ENCODE assay signal across 1 cellular context in the genomic region with DNA sequence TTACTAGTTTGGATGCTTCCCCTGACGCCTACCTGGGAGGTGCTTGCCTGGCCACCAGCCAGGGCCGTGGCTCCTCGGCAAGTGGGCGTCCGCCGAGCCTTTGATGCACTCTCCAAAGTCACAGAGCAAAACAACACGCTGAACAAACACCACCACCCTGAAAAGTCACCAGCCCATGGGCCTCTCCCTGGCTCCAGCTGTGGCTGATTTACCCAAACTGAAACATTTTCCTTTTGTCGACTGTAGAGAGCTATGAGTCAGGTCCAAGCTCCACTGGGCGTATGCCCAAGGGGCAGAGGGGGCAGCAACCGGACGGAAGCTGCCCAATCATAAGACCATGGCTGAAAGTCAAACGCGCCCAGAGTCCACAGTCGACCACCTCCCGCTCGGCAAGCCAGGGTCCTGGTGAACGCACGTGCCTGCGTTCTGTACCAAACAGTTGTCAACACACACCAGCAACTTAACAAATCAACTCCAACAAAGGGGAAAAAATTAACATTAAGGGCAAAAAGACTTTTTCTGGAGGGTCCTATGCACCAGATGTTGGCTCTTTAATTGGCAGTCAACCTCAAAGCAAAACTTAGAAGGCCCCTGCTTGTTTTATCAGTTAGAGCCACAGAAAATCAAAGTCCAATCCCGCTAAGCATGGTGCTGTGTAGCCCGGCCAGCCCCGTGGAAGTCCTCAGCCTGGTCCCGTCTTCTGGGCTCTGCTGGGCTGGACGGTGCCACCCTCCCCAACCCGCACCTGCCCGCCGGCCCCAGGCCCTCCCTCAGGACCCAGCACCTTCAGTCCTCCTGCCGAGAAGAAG.
TF ChIP-seq lines count a peak whose summit lies in the region.

No MANE protein-coding gene starts in this region.

TF ChIP-seq in HepG2, 621 proteins besides CTCF, POLR2A, EP300 and RAD21 (continued from another document and continues in another):
- TF ChIP-seq, protein P1, sequence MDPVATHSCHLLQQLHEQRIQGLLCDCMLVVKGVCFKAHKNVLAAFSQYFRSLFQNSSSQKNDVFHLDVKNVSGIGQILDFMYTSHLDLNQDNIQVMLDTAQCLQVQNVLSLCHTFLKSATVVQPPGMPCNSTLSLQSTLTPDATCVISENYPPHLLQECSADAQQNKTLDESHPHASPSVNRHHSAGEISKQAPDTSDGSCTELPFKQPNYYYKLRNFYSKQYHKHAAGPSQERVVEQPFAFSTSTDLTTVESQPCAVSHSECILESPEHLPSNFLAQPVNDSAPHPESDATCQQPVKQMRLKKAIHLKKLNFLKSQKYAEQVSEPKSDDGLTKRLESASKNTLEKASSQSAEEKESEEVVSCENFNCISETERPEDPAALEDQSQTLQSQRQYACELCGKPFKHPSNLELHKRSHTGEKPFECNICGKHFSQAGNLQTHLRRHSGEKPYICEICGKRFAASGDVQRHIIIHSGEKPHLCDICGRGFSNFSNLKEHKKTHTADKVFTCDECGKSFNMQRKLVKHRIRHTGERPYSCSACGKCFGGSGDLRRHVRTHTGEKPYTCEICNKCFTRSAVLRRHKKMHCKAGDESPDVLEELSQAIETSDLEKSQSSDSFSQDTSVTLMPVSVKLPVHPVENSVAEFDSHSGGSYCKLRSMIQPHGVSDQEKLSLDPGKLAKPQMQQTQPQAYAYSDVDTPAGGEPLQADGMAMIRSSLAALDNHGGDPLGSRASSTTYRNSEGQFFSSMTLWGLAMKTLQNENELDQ (CRISPR knock-in tag; IDR thresholded peaks at IDR 0.05; ENCODE audit: borderline replicate concordance), result no peak
- TF ChIP-seq ZEB1 (IDR thresholded peaks at IDR 0.05; ENCODE audit: insufficient replicate concordance, low read depth) (no peak), BCL6 (CRISPR knock-in tag; IDR thresholded peaks at IDR 0.05) (peak; percentile 88), TOE1 (CRISPR knock-in tag; IDR thresholded peaks at IDR 0.05) (no peak), HNRNPH1 (optimal IDR thresholded peaks at IDR 0.05; ENCODE audit: low read depth, low read length) (no peak), PHF21A (CRISPR knock-in tag; IDR thresholded peaks at IDR 0.05) (peak; percentile 98), REPIN1 (CRISPR knock-in tag; IDR thresholded peaks at IDR 0.05; ENCODE audit: borderline replicate concordance, low read depth) (peak; percentile 83), ZNF766 (CRISPR knock-in tag; IDR thresholded peaks at IDR 0.05; ENCODE audit: borderline replicate concordance) (peak; percentile 85; the same call in 1 of the 2 replicates), RFX3 (CRISPR knock-in tag; IDR thresholded peaks at IDR 0.05) (no peak), SCMH1 (CRISPR knock-in tag; IDR thresholded peaks at IDR 0.05; ENCODE audit: borderline replicate concordance) (no peak), ZFP1 (CRISPR knock-in tag; IDR thresholded peaks at IDR 0.05) (peak; percentile 89), HDAC2 (CRISPR knock-in tag; IDR thresholded peaks at IDR 0.05) (peak; percentile 97), BRCA1 (CRISPR knock-in tag; IDR thresholded peaks at IDR 0.05) (peak; percentile 38; the same call in 1 of the 2 replicates), ZFX (CRISPR knock-in tag; IDR thresholded peaks at IDR 0.05; ENCODE audit: low read depth) (peak; percentile 83), TARDBP (CRISPR knock-in tag; IDR thresholded peaks at IDR 0.05) (peak; percentile 94), HNRNPUL1 (IDR thresholded peaks at IDR 0.05; ENCODE audit: low read depth, low read length) (no peak), ZNF891 (CRISPR knock-in tag; IDR thresholded peaks at IDR 0.05) (peak; percentile 60; the same call in 1 of the 2 replicates), RBM39 (IDR thresholded peaks at IDR 0.05; ENCODE audit: low read depth, low read length, poor library complexity, severe bottlenecking) (peak; percentile 19), RARA (CRISPR knock-in tag; IDR thresholded peaks at IDR 0.05) (peak; percentile 91), KAT2B (IDR thresholded peaks at IDR 0.05; ENCODE audit: borderline replicate concordance, low read depth, low read length) (no peak), ZFYVE20 (CRISPR knock-in tag; IDR thresholded peaks at IDR 0.05; ENCODE audit: borderline replicate concordance, low read depth) (no peak), ZNF432 (CRISPR knock-in tag; IDR thresholded peaks at IDR 0.05; ENCODE audit: borderline replicate concordance) (no peak), ZNF451 (CRISPR knock-in tag; IDR thresholded peaks at IDR 0.05) (no peak; the same call in 1 of the 2 replicates)
- TF ChIP-seq, protein P2, sequence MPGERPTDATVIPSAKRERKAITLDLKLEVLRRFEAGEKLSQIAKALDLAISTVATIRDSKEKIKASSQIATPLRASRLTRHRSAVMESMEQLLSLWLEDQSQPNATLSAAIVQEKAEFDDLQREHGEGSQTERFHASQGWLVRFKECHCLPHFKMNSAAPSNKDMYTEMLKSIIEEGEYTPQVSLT (CRISPR knock-in tag; IDR thresholded peaks at IDR 0.05; ENCODE audit: borderline replicate concordance, low read depth), result no peak
- TF ChIP-seq, protein P3, sequence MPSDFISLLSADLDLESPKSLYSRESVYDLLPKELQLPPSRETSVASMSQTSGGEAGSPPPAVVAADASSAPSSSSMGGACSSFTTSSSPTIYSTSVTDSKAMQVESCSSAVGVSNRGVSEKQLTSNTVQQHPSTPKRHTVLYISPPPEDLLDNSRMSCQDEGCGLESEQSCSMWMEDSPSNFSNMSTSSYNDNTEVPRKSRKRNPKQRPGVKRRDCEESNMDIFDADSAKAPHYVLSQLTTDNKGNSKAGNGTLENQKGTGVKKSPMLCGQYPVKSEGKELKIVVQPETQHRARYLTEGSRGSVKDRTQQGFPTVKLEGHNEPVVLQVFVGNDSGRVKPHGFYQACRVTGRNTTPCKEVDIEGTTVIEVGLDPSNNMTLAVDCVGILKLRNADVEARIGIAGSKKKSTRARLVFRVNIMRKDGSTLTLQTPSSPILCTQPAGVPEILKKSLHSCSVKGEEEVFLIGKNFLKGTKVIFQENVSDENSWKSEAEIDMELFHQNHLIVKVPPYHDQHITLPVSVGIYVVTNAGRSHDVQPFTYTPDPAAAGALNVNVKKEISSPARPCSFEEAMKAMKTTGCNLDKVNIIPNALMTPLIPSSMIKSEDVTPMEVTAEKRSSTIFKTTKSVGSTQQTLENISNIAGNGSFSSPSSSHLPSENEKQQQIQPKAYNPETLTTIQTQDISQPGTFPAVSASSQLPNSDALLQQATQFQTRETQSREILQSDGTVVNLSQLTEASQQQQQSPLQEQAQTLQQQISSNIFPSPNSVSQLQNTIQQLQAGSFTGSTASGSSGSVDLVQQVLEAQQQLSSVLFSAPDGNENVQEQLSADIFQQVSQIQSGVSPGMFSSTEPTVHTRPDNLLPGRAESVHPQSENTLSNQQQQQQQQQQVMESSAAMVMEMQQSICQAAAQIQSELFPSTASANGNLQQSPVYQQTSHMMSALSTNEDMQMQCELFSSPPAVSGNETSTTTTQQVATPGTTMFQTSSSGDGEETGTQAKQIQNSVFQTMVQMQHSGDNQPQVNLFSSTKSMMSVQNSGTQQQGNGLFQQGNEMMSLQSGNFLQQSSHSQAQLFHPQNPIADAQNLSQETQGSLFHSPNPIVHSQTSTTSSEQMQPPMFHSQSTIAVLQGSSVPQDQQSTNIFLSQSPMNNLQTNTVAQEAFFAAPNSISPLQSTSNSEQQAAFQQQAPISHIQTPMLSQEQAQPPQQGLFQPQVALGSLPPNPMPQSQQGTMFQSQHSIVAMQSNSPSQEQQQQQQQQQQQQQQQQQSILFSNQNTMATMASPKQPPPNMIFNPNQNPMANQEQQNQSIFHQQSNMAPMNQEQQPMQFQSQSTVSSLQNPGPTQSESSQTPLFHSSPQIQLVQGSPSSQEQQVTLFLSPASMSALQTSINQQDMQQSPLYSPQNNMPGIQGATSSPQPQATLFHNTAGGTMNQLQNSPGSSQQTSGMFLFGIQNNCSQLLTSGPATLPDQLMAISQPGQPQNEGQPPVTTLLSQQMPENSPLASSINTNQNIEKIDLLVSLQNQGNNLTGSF (CRISPR knock-in tag; IDR thresholded peaks at IDR 0.05), result no peak
- TF ChIP-seq, protein P4, sequence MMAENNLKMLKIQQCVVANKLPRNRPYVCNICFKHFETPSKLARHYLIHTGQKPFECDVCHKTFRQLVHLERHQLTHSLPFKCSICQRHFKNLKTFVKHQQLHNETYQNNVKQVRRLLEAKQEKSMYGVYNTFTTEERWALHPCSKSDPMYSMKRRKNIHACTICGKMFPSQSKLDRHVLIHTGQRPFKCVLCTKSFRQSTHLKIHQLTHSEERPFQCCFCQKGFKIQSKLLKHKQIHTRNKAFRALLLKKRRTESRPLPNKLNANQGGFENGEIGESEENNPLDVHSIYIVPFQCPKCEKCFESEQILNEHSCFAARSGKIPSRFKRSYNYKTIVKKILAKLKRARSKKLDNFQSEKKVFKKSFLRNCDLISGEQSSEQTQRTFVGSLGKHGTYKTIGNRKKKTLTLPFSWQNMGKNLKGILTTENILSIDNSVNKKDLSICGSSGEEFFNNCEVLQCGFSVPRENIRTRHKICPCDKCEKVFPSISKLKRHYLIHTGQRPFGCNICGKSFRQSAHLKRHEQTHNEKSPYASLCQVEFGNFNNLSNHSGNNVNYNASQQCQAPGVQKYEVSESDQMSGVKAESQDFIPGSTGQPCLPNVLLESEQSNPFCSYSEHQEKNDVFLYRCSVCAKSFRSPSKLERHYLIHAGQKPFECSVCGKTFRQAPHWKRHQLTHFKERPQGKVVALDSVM (CRISPR knock-in tag; IDR thresholded peaks at IDR 0.05), result peak; percentile 73; the same call in 1 of the 2 replicates
- TF ChIP-seq, protein P5, sequence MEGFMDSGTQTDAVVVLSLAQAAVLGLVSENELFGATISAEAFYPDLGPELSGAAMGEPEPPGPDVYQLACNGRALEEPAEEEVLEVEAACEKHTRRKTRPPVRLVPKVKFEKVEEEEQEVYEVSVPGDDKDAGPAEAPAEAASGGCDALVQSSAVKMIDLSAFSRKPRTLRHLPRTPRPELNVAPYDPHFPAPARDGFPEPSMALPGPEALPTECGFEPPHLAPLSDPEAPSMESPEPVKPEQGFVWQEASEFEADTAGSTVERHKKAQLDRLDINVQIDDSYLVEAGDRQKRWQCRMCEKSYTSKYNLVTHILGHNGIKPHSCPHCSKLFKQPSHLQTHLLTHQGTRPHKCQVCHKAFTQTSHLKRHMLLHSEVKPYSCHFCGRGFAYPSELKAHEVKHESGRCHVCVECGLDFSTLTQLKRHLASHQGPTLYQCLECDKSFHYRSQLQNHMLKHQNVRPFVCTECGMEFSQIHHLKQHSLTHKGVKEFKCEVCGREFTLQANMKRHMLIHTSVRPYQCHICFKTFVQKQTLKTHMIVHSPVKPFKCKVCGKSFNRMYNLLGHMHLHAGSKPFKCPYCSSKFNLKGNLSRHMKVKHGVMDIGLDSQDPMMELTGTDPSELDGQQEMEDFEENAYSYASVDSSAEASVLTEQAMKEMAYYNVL (CRISPR knock-in tag; IDR thresholded peaks at IDR 0.05; ENCODE audit: borderline replicate concordance), result peak; percentile 92
- TF ChIP-seq, protein P6, sequence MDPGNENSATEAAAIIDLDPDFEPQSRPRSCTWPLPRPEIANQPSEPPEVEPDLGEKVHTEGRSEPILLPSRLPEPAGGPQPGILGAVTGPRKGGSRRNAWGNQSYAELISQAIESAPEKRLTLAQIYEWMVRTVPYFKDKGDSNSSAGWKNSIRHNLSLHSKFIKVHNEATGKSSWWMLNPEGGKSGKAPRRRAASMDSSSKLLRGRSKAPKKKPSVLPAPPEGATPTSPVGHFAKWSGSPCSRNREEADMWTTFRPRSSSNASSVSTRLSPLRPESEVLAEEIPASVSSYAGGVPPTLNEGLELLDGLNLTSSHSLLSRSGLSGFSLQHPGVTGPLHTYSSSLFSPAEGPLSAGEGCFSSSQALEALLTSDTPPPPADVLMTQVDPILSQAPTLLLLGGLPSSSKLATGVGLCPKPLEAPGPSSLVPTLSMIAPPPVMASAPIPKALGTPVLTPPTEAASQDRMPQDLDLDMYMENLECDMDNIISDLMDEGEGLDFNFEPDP (CRISPR knock-in tag; conservative IDR thresholded peaks at IDR 0.05), result 0 out of 2 replicates have a peak, but pooled peaks have one; percentile 94
- TF ChIP-seq, protein P7, sequence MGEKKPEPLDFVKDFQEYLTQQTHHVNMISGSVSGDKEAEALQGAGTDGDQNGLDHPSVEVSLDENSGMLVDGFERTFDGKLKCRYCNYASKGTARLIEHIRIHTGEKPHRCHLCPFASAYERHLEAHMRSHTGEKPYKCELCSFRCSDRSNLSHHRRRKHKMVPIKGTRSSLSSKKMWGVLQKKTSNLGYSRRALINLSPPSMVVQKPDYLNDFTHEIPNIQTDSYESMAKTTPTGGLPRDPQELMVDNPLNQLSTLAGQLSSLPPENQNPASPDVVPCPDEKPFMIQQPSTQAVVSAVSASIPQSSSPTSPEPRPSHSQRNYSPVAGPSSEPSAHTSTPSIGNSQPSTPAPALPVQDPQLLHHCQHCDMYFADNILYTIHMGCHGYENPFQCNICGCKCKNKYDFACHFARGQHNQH (CRISPR knock-in tag; IDR thresholded peaks at IDR 0.05), result peak; percentile 98
- TF ChIP-seq, protein P8, sequence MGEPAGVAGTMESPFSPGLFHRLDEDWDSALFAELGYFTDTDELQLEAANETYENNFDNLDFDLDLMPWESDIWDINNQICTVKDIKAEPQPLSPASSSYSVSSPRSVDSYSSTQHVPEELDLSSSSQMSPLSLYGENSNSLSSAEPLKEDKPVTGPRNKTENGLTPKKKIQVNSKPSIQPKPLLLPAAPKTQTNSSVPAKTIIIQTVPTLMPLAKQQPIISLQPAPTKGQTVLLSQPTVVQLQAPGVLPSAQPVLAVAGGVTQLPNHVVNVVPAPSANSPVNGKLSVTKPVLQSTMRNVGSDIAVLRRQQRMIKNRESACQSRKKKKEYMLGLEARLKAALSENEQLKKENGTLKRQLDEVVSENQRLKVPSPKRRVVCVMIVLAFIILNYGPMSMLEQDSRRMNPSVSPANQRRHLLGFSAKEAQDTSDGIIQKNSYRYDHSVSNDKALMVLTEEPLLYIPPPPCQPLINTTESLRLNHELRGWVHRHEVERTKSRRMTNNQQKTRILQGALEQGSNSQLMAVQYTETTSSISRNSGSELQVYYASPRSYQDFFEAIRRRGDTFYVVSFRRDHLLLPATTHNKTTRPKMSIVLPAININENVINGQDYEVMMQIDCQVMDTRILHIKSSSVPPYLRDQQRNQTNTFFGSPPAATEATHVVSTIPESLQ (CRISPR knock-in tag; conservative IDR thresholded peaks at IDR 0.05), result no peak
- TF ChIP-seq, protein P9, sequence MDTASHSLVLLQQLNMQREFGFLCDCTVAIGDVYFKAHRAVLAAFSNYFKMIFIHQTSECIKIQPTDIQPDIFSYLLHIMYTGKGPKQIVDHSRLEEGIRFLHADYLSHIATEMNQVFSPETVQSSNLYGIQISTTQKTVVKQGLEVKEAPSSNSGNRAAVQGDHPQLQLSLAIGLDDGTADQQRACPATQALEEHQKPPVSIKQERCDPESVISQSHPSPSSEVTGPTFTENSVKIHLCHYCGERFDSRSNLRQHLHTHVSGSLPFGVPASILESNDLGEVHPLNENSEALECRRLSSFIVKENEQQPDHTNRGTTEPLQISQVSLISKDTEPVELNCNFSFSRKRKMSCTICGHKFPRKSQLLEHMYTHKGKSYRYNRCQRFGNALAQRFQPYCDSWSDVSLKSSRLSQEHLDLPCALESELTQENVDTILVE (CRISPR knock-in tag; IDR thresholded peaks at IDR 0.05), result peak; percentile 95; the same call in 1 of the 2 replicates
- TF ChIP-seq, protein P10, sequence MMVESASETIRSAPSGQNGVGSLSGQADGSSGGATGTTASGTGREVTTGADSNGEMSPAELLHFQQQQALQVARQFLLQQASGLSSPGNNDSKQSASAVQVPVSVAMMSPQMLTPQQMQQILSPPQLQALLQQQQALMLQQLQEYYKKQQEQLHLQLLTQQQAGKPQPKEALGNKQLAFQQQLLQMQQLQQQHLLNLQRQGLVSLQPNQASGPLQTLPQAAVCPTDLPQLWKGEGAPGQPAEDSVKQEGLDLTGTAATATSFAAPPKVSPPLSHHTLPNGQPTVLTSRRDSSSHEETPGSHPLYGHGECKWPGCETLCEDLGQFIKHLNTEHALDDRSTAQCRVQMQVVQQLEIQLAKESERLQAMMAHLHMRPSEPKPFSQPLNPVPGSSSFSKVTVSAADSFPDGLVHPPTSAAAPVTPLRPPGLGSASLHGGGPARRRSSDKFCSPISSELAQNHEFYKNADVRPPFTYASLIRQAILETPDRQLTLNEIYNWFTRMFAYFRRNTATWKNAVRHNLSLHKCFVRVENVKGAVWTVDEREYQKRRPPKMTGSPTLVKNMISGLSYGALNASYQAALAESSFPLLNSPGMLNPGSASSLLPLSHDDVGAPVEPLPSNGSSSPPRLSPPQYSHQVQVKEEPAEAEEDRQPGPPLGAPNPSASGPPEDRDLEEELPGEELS (CRISPR knock-in tag; IDR thresholded peaks at IDR 0.05), result peak; percentile 99
